ENCODE assay signal across 1 cellular context in genomic region chr16:68084504-68085258, GRCh38.
TF ChIP-seq lines count a peak whose summit lies in the region.

No MANE protein-coding gene starts in this region.

TF ChIP-seq in K562, 482 proteins besides CTCF, POLR2A, EP300 and RAD21 (continued from another document and continues in another):
- no peak for TF ChIP-seq ATF3 (IDR thresholded peaks at IDR 0.05)
- no peak for TF ChIP-seq ATF3 (CRISPR knock-in tag; conservative IDR thresholded peaks at IDR 0.05)
- no peak for TF ChIP-seq SNIP1 (IDR thresholded peaks at IDR 0.05; ENCODE audit: low read depth)
- peak; percentile 90; the same call in 1 of the 2 replicates for TF ChIP-seq ZBTB7A (IDR thresholded peaks at IDR 0.05; ENCODE audit: borderline replicate concordance, control insufficient read depth, low read depth, low read length)
- peak; percentile 83 for TF ChIP-seq HCFC1 (IDR thresholded peaks at IDR 0.05; ENCODE audit: low read depth, low read length)
- peak; percentile 34 for TF ChIP-seq RBM39 (optimal IDR thresholded peaks at IDR 0.05; ENCODE audit: low read depth, low read length)
- TF ChIP-seq CC2D1A (IDR thresholded peaks at IDR 0.05): no peak
- TF ChIP-seq COPS2 (conservative IDR thresholded peaks at IDR 0.05): no peak
- TF ChIP-seq KLF6 (CRISPR knock-in tag; IDR thresholded peaks at IDR 0.05; ENCODE audit: borderline replicate concordance): no peak
- TF ChIP-seq LEF1 (IDR thresholded peaks at IDR 0.05): peak; percentile 41; the same call in 1 of the 2 replicates
- TF ChIP-seq ETS1 (conservative IDR thresholded peaks at IDR 0.05; ENCODE audit: control insufficient read depth, low read depth, low read length): peak; percentile 68
- peak in 1 of 2 experiments; percentile 69; a peak in 2 of 4 replicates for TF ChIP-seq RCOR1 (IDR thresholded peaks at IDR 0.05; ENCODE audit: borderline replicate concordance in 1 of 2, low read depth in 2 of 2, low read length in 2 of 2)
- peak; percentile 90 for TF ChIP-seq POLR2B (IDR thresholded peaks at IDR 0.05; ENCODE audit: low read depth, partially characterized antibody)
- no peak for TF ChIP-seq HDAC6 (IDR thresholded peaks at IDR 0.05; ENCODE audit: low read depth, low read length)
- TF ChIP-seq ZFX (CRISPR knock-in tag; IDR thresholded peaks at IDR 0.05): peak; percentile 91
- TF ChIP-seq XRCC5 (IDR thresholded peaks at IDR 0.05; ENCODE audit: low read depth, low read length): peak; percentile 85
- peak; percentile 78 for TF ChIP-seq ZNF395 (CRISPR knock-in tag; IDR thresholded peaks at IDR 0.05)
- TF ChIP-seq CREB1 (IDR thresholded peaks at IDR 0.05): peak; percentile 41; the same call in 1 of the 2 replicates
- TF ChIP-seq CREB1 (CRISPR knock-in tag; IDR thresholded peaks at IDR 0.05): 0 out of 2 replicates have a peak, but pooled peaks have one; percentile 48
- TF ChIP-seq AFF4 (CRISPR knock-in tag; IDR thresholded peaks at IDR 0.05): peak; percentile 32; the same call in 1 of the 2 replicates
- 0 out of 2 replicates have a peak, but pooled peaks have one; percentile 16 for TF ChIP-seq KDM2B (CRISPR knock-in tag; IDR thresholded peaks at IDR 0.05)
- peak; percentile 40; the same call in 1 of the 2 replicates for TF ChIP-seq STAT6 (CRISPR knock-in tag; IDR thresholded peaks at IDR 0.05)
- TF ChIP-seq ZEB2 (IDR thresholded peaks at IDR 0.05): peak; percentile 29; the same call in 1 of the 2 replicates
- 0 out of 2 replicates have a peak, but pooled peaks have one; percentile 60 for TF ChIP-seq ZBTB17 (CRISPR knock-in tag; IDR thresholded peaks at IDR 0.05)
- TF ChIP-seq SRF (CRISPR knock-in tag; IDR thresholded peaks at IDR 0.05): peak in 1 of 2 experiments; percentile 68; a peak in 1 of 4 replicates
- peak; percentile 89 for TF ChIP-seq MAZ (CRISPR knock-in tag; conservative IDR thresholded peaks at IDR 0.05 in 1 of 2, IDR thresholded peaks at IDR 0.05 in 1 of 2)
- no peak for TF ChIP-seq ZNF280B (CRISPR knock-in tag; IDR thresholded peaks at IDR 0.05)
- TF ChIP-seq U2AF1 (optimal IDR thresholded peaks at IDR 0.05; ENCODE audit: low read depth, low read length): no peak
- 0 out of 2 replicates have a peak, but pooled peaks have one; percentile 25 for TF ChIP-seq ARID1B (IDR thresholded peaks at IDR 0.05)
- TF ChIP-seq ZNF589 (CRISPR knock-in tag; IDR thresholded peaks at IDR 0.05; ENCODE audit: low read depth): peak; percentile 95; the same call in 1 of the 2 replicates
- no peak for TF ChIP-seq ELK1 (CRISPR knock-in tag; IDR thresholded peaks at IDR 0.05)
- TF ChIP-seq NUFIP1 (IDR thresholded peaks at IDR 0.05; ENCODE audit: partially characterized antibody): no peak
- peak; percentile 32; the same call in 1 of the 2 replicates for TF ChIP-seq CEBPG (CRISPR knock-in tag; IDR thresholded peaks at IDR 0.05)
- TF ChIP-seq CEBPG (tag; conservative IDR thresholded peaks at IDR 0.05 in 1 of 2, IDR thresholded peaks at IDR 0.05 in 1 of 2): no peak
- TF ChIP-seq ZMIZ1 (IDR thresholded peaks at IDR 0.05; ENCODE audit: low read depth in 2 of 2, low read length in 2 of 2): peak in 1 of 2 experiments; percentile 30; a peak in 1 of 4 replicates
- TF ChIP-seq BRD9 (IDR thresholded peaks at IDR 0.05; ENCODE audit: low read depth, partially characterized antibody): peak; percentile 17
- peak; percentile 44 for TF ChIP-seq RBBP5 (IDR thresholded peaks at IDR 0.05; ENCODE audit: borderline replicate concordance, insufficient read depth, low read length, poor library complexity, severe bottlenecking)
- TF ChIP-seq MEIS2 (IDR thresholded peaks at IDR 0.05; ENCODE audit: partially characterized antibody): peak; percentile 73
- TF ChIP-seq JUND (IDR thresholded peaks at IDR 0.05; ENCODE audit: borderline replicate concordance, low read depth, low read length): 0 out of 2 replicates have a peak, but pooled peaks have one; percentile 29
- TF ChIP-seq JUND (tag; IDR thresholded peaks at IDR 0.05; ENCODE audit: borderline replicate concordance, low read depth, low read length): no peak; the same call in 2 of the 3 replicates
- peak; percentile 80; the same call in 1 of the 2 replicates for TF ChIP-seq MTA3 (IDR thresholded peaks at IDR 0.05; ENCODE audit: borderline replicate concordance)
- TF ChIP-seq HDAC1 (IDR thresholded peaks at IDR 0.05): no peak; a peak in 1 of 4 replicates
- no peak for TF ChIP-seq EZH2 (IDR thresholded peaks at IDR 0.05; ENCODE audit: borderline replicate concordance, low read depth, low read length)
- no peak for TF ChIP-seq NCOA6 (IDR thresholded peaks at IDR 0.05)
- TF ChIP-seq SMC3 (conservative IDR thresholded peaks at IDR 0.05; ENCODE audit: insufficient read depth, low read depth, low read length): no peak; the same call in 1 of the 2 replicates
- peak; percentile 68; the same call in 1 of the 2 replicates for TF ChIP-seq ZNF232 (CRISPR knock-in tag; IDR thresholded peaks at IDR 0.05)
- peak; percentile 78 for TF ChIP-seq HMGN3 (IDR thresholded peaks at IDR 0.05; ENCODE audit: borderline replicate concordance, extremely low read depth, insufficient read length, low read depth, low read length)
- peak; percentile 77 to 80; a peak in 3 of 4 replicates for TF ChIP-seq SIN3A (IDR thresholded peaks at IDR 0.05; ENCODE audit: borderline replicate concordance in 2 of 2, control insufficient read depth in 1 of 2, low read depth in 2 of 2, low read length in 2 of 2)
- TF ChIP-seq MYNN (IDR thresholded peaks at IDR 0.05): peak; percentile 58
- TF ChIP-seq MYNN (CRISPR knock-in tag; IDR thresholded peaks at IDR 0.05): no peak
- TF ChIP-seq NCOA1 (IDR thresholded peaks at IDR 0.05; ENCODE audit: low read depth): 0 out of 2 replicates have a peak, but pooled peaks have one; percentile 7
